In genomic region chr7:104643587-104644217, GRCh38 we compare ENCODE assay signal across 11 cellular contexts.
DNase-seq lines count a peak whose midpoint lies in the region; ATAC-seq lines count a peak whose summit lies in the region.
"Had no signal": no experiment of that assay in that cellular context is flagged by ENCODE, and none has a peak within 500 bp of the region (broad histone marks: within the 10 kb centered on the region; RNA-seq: fewer than 3 reads in every experiment).

No MANE protein-coding gene starts in this region.

- H3K4me3 ChIP-seq in H7 (ENCODE audit: insufficient read depth, low read depth, low read length) = no peak overlapping the region

- H3K4me3 Mint-ChIP-seq in activated CD8-positive, alpha-beta memory T cell treated with anti-CD3 and anti-CD28 coated beads, Interleukin-2, amount 10 ng/mL, durations not matched to agents 7 days and 5 days = no peak overlapping the region
- H3K4me3 Mint-ChIP-seq: stimulated activated effector memory CD8-positive, alpha-beta T cell treated with anti-CD3 and anti-CD28 coated beads, Interleukin-12 subunit alpha, Interleukin-12 subunit beta, amount 100 ng/mL, for 72 hours had no signal

- peaks cover 13% of the 10 kb centered on the region for H3K27me3 Mint-ChIP-seq in activated CD8-positive, alpha-beta memory T cell treated with anti-CD3 and anti-CD28 coated beads, Interleukin-2, amount 10 ng/mL, durations not matched to agents 7 days and 5 days

- no peaks in the 10 kb centered on the region for H3K27me3 ChIP-seq in H7 (ENCODE audit: control insufficient read depth, insufficient read depth, low read length)

- no peaks in the 10 kb centered on the region for H3K4me1 Mint-ChIP-seq in activated CD8-positive, alpha-beta memory T cell treated with anti-CD3 and anti-CD28 coated beads, Interleukin-2, amount 10 ng/mL, durations not matched to agents 7 days and 5 days
- H3K4me1 Mint-ChIP-seq: stimulated activated effector memory CD8-positive, alpha-beta T cell treated with anti-CD3 and anti-CD28 coated beads, Interleukin-12 subunit alpha, Interleukin-12 subunit beta, amount 100 ng/mL, for 72 hours had no signal

- H3K36me3 ChIP-seq in H7 (replicated peaks; ENCODE audit: control insufficient read depth, insufficient read depth, low read length) = no peaks in the 10 kb centered on the region

- CTCF ChIA-PET in activated CD8-positive, alpha-beta memory T cell treated with anti-CD3 and anti-CD28 coated beads, Interleukin-2, amount 10 ng/mL, durations not matched to agents 7 days and 5 days (lab: Charles Lee) = interaction anchor here (1.0 kb wide), 2 partner anchors 10 to 205 kb away, joined by 3 to 4 read pairs; no protein-coding TSS in a partner anchor

- H3K27ac Mint-ChIP-seq in activated CD8-positive, alpha-beta memory T cell treated with anti-CD3 and anti-CD28 coated beads, Interleukin-2, amount 10 ng/mL, durations not matched to agents 7 days and 5 days = no peak overlapping the region
- H3K27ac Mint-ChIP-seq: activated naive CD4-positive, alpha-beta T cell treated with anti-CD3 and anti-CD28 coated beads, Interleukin-2, amount 50 U/mL, for 72 hours; stimulated activated effector memory CD8-positive, alpha-beta T cell treated with anti-CD3 and anti-CD28 coated beads, Interleukin-12 subunit alpha, Interleukin-12 subunit beta, amount 100 ng/mL, for 72 hours had no signal

- no peaks in the 10 kb centered on the region for H3K9me3 Mint-ChIP-seq in activated CD8-positive, alpha-beta memory T cell treated with anti-CD3 and anti-CD28 coated beads, Interleukin-2, amount 10 ng/mL, durations not matched to agents 7 days and 5 days (ENCODE audit: low read depth)
- H3K9me3 Mint-ChIP-seq: activated naive CD4-positive, alpha-beta T cell treated with anti-CD3 and anti-CD28 coated beads, Interleukin-2, amount 50 U/mL, for 72 hours; stimulated activated effector memory CD8-positive, alpha-beta T cell treated with anti-CD3 and anti-CD28 coated beads, Interleukin-12 subunit alpha, Interleukin-12 subunit beta, amount 100 ng/mL, for 72 hours had no signal

- DNase-seq in Ammon's horn (ENCODE audit: low spot score) (peak; percentile 7), H7 (peak; percentile 61), SK-MEL-5 (ENCODE audit: low read depth, low spot score) (peak; percentile 84), iPS-NIHi11 (ENCODE audit: low spot score) (peak; percentile 57), NCI-H1436 treated with DMSO at 0.1 percent for 48 hours (lab: John Stamatoyannopoulos, UW) (no peak), NCI-H1048 (lab: John Stamatoyannopoulos, UW) (no peak)
- DNase-seq in activated CD8-positive, alpha-beta memory T cell treated with anti-CD3 and anti-CD28 coated beads, Interleukin-2, amount 10 ng/mL, durations not matched to agents 7 days and 5 days = no peak
- DNase-seq: NCI-H510A had no signal

- no peaks in the 10 kb centered on the region for H3K36me3 Mint-ChIP-seq in activated CD8-positive, alpha-beta memory T cell treated with anti-CD3 and anti-CD28 coated beads, Interleukin-2, amount 10 ng/mL, durations not matched to agents 7 days and 5 days
- H3K36me3 Mint-ChIP-seq: activated naive CD4-positive, alpha-beta T cell treated with anti-CD3 and anti-CD28 coated beads, Interleukin-2, amount 50 U/mL, for 72 hours; stimulated activated effector memory CD8-positive, alpha-beta T cell treated with anti-CD3 and anti-CD28 coated beads, Interleukin-12 subunit alpha, Interleukin-12 subunit beta, amount 100 ng/mL, for 72 hours had no signal

- in situ Hi-C loops in SK-MEL-5 (cut with HindIII; ENCODE audit: low pct_unique_long_range_greater_than_20kb, low sequenced_read_pairs) = no loop called here

- ATAC-seq in activated CD8-positive, alpha-beta memory T cell treated with anti-CD3 and anti-CD28 coated beads, Interleukin-2, amount 10 ng/mL, durations not matched to agents 7 days and 5 days = no peak
- no peak for ATAC-seq in GM18517 (IDR thresholded peaks at IDR 0.05; ENCODE audit: unreplicated experiment)
- ATAC-seq: activated naive CD4-positive, alpha-beta T cell treated with anti-CD3 and anti-CD28 coated beads, Interleukin-2, amount 50 U/mL, for 72 hours; stimulated activated effector memory CD8-positive, alpha-beta T cell treated with anti-CD3 and anti-CD28 coated beads, Interleukin-12 subunit alpha, Interleukin-12 subunit beta, amount 100 ng/mL, for 72 hours had no signal

Comparison
In these comparisons a context has a peak if more than half of its experiments do, and no peak if none do; other contexts are left out.
1. DNase-seq: peak in Ammon's horn (single experiment), H7 (single experiment), SK-MEL-5 (single experiment) and iPS-NIHi11 (single experiment); none in activated CD8-positive, alpha-beta memory T cell treated with anti-CD3 and anti-CD28 coated beads, Interleukin-2, amount 10 ng/mL, durations not matched to agents 7 days and 5 days (single experiment), NCI-H1436 treated with DMSO at 0.1 percent for 48 hours (single experiment) and NCI-H1048 (single experiment).